9 cellular contexts compared by ENCODE assay signal in the genomic region with DNA sequence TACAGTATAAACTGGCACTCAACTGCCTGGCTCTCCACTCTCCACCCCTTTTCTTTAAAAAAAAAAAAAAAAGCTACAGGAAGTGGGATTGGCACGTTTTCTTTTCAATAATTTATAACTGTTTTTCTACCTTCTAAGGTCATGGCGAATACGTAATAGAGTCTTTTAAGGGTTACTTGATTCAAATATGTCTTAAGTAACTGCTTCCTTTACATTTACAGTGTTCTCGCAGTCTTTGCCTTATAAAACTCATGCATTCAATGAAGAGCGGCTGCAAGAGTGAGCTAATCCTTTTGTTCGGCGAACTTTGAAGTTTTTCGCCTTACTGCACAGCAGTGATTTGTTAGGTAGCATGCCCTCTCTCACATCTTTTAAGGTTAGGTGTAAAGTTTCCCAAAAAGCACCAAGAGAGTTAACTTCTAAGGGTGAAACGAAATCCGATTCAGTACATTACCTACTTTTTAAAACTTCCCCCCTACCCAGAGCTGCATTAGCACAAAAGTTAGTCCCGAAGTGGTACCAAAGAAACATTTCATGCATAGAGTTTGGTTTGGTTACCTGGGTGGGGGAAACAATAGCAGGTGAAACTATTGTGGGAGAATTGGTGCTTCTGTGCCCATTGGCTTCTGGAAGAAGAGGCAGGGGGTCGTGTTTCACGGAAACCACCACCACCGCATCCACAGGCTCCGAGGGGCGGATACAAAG. TPM values are rescaled to one million over a fixed set of nuclear protein-coding genes. Genes with fewer than 3 reads are reported as not detected.
DNase-seq lines count a peak whose midpoint lies in the region; ATAC-seq and TF ChIP-seq lines count a peak whose summit lies in the region.
"Had no signal": no experiment of that assay in that cellular context is flagged by ENCODE, and none has a peak within 500 bp of the region (broad histone marks: within the 10 kb centered on the region; RNA-seq: fewer than 3 reads in every experiment).

No MANE protein-coding gene starts in this region.

- peaks cover 22% of the 10 kb centered on the region for H3K27me3 Mint-ChIP-seq in T-helper 1 cell treated with Interleukin-12 subunit alpha and Interleukin-12 subunit beta and Interleukin-4 antibody, amounts not matched to agents 30 μg/mL and 1 μg/mL, for 36 hours (ENCODE audit: low read depth)
- H3K27me3 Mint-ChIP-seq in T-helper 17 cell: peaks cover 8% of the 10 kb centered on the region

- TF ChIP-seq POLR2A in erythroblast (IDR thresholded peaks at IDR 0.05; ENCODE audit: low read length) (no peak), gastrocnemius medialis (IDR thresholded peaks at IDR 0.05) (no peak)

- H3K27me3 ChIP-seq in gastrocnemius medialis: peaks cover 6 to 17% (median 11%) of the 10 kb centered on the region in 3 donors

- H3K27ac ChIP-seq in gastrocnemius medialis: peak overlapping the region in 1 of 4 donors; percentile 33

- DNase-seq in T-helper 1 cell (no peak), T-helper 17 cell (no peak), fibroblast of pulmonary artery (ENCODE audit: low read depth) (peak; percentile 19), retinal pigment epithelial cell (ENCODE audit: low read depth) (no peak), erythroblast (lab: John Stamatoyannopoulos, UW) (no peak), gastrocnemius medialis (no peak)
- DNase-seq: AML-193 had no signal

- TF ChIP-seq CTCF in fibroblast of pulmonary artery (IDR thresholded peaks at IDR 0.05; ENCODE audit: low read length, missing control alignments) (no peak), retinal pigment epithelial cell (conservative IDR thresholded peaks at IDR 0.05; ENCODE audit: low read depth, low read length) (no peak), gastrocnemius medialis (IDR thresholded peaks at IDR 0.05 in 4 of 5, conservative IDR thresholded peaks at IDR 0.05 in 1 of 5) (no peak)

- H3K27ac Mint-ChIP-seq in T-helper 1 cell treated with Interleukin-12 subunit alpha and Interleukin-12 subunit beta and Interleukin-4 antibody, amounts not matched to agents 30 μg/mL and 1 μg/mL, for 36 hours: no peak overlapping the region
- no peak overlapping the region for H3K27ac Mint-ChIP-seq in T-helper 17 cell

- in situ Hi-C loops in gastrocnemius medialis (cut with MboI; ENCODE audit: low sequenced_read_pairs in 4 of 4): no loop called here

- ATAC-seq in T-helper 17 cell (no peak), HG03196 (IDR thresholded peaks at IDR 0.05; ENCODE audit: unreplicated experiment) (no peak), gastrocnemius medialis (no peak)

- peaks cover 39 to 50% of the 10 kb centered on the region in 2 donors for H3K4me1 ChIP-seq in gastrocnemius medialis

- intact Hi-C loops in gastrocnemius medialis (cut with DNase I; ENCODE audit: low total_unique reads): loop anchor here (5.0 kb wide), 1 partner anchor 111 kb away; no protein-coding TSS in a partner anchor

- H3K36me3 Mint-ChIP-seq in T-helper 1 cell treated with Interleukin-12 subunit alpha and Interleukin-12 subunit beta and Interleukin-4 antibody, amounts not matched to agents 30 μg/mL and 1 μg/mL, for 36 hours (ENCODE audit: low read depth): peaks cover 2% of the 10 kb centered on the region
- no peaks in the 10 kb centered on the region for H3K36me3 Mint-ChIP-seq in T-helper 17 cell (ENCODE audit: low read depth)

- H3K4me3 Mint-ChIP-seq in T-helper 1 cell treated with Interleukin-12 subunit alpha and Interleukin-12 subunit beta and Interleukin-4 antibody, amounts not matched to agents 30 μg/mL and 1 μg/mL, for 36 hours: peak overlapping the region; percentile 45
- peak overlapping the region; percentile 73 for H3K4me3 Mint-ChIP-seq in T-helper 17 cell

- peaks cover 3% of the 10 kb centered on the region for H3K4me1 Mint-ChIP-seq in T-helper 1 cell treated with Interleukin-12 subunit alpha and Interleukin-12 subunit beta and Interleukin-4 antibody, amounts not matched to agents 30 μg/mL and 1 μg/mL, for 36 hours (ENCODE audit: low read depth)
- peaks cover 27% of the 10 kb centered on the region for H3K4me1 Mint-ChIP-seq in T-helper 17 cell

- H3K4me3 ChIP-seq in fibroblast of pulmonary artery (replicated peaks; ENCODE audit: low read depth, low read length): peak overlapping the region; percentile 38
- peak overlapping the region; percentile 34 for H3K4me3 ChIP-seq in retinal pigment epithelial cell (ENCODE audit: low read length)
- H3K4me3 ChIP-seq in gastrocnemius medialis: peak overlapping the region in 2 of 4 donors; percentile 2 to 17

- H3K9me3 ChIP-seq in T-helper 17 cell (ENCODE audit: control insufficient read depth, low read length, poor library complexity, severe bottlenecking) (no peaks in the 10 kb centered on the region), gastrocnemius medialis (no peaks in the 10 kb centered on the region)

- H3K36me3 ChIP-seq in gastrocnemius medialis: no peaks in the 10 kb centered on the region

- no peaks in the 10 kb centered on the region for H3K9me3 Mint-ChIP-seq in T-helper 1 cell treated with Interleukin-12 subunit alpha and Interleukin-12 subunit beta and Interleukin-4 antibody, amounts not matched to agents 30 μg/mL and 1 μg/mL, for 36 hours

RNA-seq across cellular contexts. Expression of gene KCTD1, which starts 2.0 kb away (rescaled TPM):
- total RNA-seq in T-helper 17 cell (1 to 10 TPM; 2.8 to 2.9 TPM), gastrocnemius medialis (1 to 10 TPM; 4.7 to 6.0 (median 5.2) TPM)
